In the genomic region with DNA sequence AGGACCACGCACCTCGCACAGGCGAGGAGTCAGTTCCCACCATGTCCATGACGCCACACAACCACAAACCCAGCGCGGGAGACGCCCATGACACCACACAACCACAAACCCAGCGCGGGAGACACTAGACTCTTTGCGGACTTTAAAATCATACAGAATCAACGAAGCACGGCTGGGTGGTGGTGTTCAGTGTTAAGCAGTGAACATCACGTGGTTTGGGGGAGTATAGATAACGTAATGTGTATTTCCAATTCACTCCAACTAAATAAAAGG, we compare ENCODE assay signal across 1 cellular context.
TF ChIP-seq lines count a peak whose summit lies in the region.

No MANE protein-coding gene starts in this region.

TF ChIP-seq in K562, 482 proteins besides CTCF, POLR2A, EP300 and RAD21 (continues in another document):
- TF ChIP-seq ZNF140 (CRISPR knock-in tag; IDR thresholded peaks at IDR 0.05) (no peak), HNRNPL (IDR thresholded peaks at IDR 0.05; ENCODE audit: low read depth, low read length) (no peak), KLF1 (tag; IDR thresholded peaks at IDR 0.05) (peak; percentile 18; the same call in 1 of the 2 replicates), ZNF766 (CRISPR knock-in tag; conservative IDR thresholded peaks at IDR 0.05) (peak; percentile 4; the same call in 1 of the 2 replicates), ZFP36 (IDR thresholded peaks at IDR 0.05; ENCODE audit: low read depth, low read length, partially characterized antibody) (no peak), CREM (IDR thresholded peaks at IDR 0.05; ENCODE audit: low read depth) (peak; percentile 62; the same call in 1 of the 2 replicates), MTA1 (IDR thresholded peaks at IDR 0.05; ENCODE audit: borderline replicate concordance) (no peak), L3MBTL2 (IDR thresholded peaks at IDR 0.05) (0 out of 2 replicates have a peak, but pooled peaks have one; percentile 90), RAD51 (IDR thresholded peaks at IDR 0.05; ENCODE audit: borderline replicate concordance, low read depth) (peak; percentile 90), MCM7 (IDR thresholded peaks at IDR 0.05) (peak in 1 of 2 experiments; percentile 27; a peak in 1 of 4 replicates), RB1 (IDR thresholded peaks at IDR 0.05; ENCODE audit: low read depth) (peak; percentile 10; the same call in 1 of the 2 replicates), NR1H2 (CRISPR knock-in tag; IDR thresholded peaks at IDR 0.05) (no peak), TRIM24 (IDR thresholded peaks at IDR 0.05) (no peak), E2F3 (CRISPR knock-in tag; IDR thresholded peaks at IDR 0.05) (no peak), KAT7 (CRISPR knock-in tag; IDR thresholded peaks at IDR 0.05; ENCODE audit: borderline replicate concordance) (peak; percentile 90; the same call in 1 of the 2 replicates), HIVEP1 (CRISPR knock-in tag; IDR thresholded peaks at IDR 0.05) (no peak), HEY1 (CRISPR knock-in tag; IDR thresholded peaks at IDR 0.05; ENCODE audit: borderline replicate concordance) (0 out of 2 replicates have a peak, but pooled peaks have one; percentile 13), TOE1 (IDR thresholded peaks at IDR 0.05; ENCODE audit: borderline replicate concordance) (peak; percentile 92), TOE1 (CRISPR knock-in tag; IDR thresholded peaks at IDR 0.05; ENCODE audit: borderline replicate concordance, low read depth) (no peak), CREB1 (IDR thresholded peaks at IDR 0.05) (peak; percentile 7; the same call in 1 of the 2 replicates), CREB1 (CRISPR knock-in tag; IDR thresholded peaks at IDR 0.05) (peak; percentile 63; the same call in 1 of the 2 replicates), ZBTB1 (CRISPR knock-in tag; IDR thresholded peaks at IDR 0.05; ENCODE audit: borderline replicate concordance, low read depth) (peak; percentile 98)
- TF ChIP-seq, protein P1, sequence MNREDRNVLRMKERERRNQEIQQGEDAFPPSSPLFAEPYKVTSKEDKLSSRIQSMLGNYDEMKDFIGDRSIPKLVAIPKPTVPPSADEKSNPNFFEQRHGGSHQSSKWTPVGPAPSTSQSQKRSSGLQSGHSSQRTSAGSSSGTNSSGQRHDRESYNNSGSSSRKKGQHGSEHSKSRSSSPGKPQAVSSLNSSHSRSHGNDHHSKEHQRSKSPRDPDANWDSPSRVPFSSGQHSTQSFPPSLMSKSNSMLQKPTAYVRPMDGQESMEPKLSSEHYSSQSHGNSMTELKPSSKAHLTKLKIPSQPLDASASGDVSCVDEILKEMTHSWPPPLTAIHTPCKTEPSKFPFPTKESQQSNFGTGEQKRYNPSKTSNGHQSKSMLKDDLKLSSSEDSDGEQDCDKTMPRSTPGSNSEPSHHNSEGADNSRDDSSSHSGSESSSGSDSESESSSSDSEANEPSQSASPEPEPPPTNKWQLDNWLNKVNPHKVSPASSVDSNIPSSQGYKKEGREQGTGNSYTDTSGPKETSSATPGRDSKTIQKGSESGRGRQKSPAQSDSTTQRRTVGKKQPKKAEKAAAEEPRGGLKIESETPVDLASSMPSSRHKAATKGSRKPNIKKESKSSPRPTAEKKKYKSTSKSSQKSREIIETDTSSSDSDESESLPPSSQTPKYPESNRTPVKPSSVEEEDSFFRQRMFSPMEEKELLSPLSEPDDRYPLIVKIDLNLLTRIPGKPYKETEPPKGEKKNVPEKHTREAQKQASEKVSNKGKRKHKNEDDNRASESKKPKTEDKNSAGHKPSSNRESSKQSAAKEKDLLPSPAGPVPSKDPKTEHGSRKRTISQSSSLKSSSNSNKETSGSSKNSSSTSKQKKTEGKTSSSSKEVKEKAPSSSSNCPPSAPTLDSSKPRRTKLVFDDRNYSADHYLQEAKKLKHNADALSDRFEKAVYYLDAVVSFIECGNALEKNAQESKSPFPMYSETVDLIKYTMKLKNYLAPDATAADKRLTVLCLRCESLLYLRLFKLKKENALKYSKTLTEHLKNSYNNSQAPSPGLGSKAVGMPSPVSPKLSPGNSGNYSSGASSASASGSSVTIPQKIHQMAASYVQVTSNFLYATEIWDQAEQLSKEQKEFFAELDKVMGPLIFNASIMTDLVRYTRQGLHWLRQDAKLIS (CRISPR knock-in tag; IDR thresholded peaks at IDR 0.05): peak; percentile 94
- TF ChIP-seq, protein P2, sequence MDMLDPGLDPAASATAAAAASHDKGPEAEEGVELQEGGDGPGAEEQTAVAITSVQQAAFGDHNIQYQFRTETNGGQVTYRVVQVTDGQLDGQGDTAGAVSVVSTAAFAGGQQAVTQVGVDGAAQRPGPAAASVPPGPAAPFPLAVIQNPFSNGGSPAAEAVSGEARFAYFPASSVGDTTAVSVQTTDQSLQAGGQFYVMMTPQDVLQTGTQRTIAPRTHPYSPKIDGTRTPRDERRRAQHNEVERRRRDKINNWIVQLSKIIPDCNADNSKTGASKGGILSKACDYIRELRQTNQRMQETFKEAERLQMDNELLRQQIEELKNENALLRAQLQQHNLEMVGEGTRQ (CRISPR knock-in tag; IDR thresholded peaks at IDR 0.05): peak; percentile 74
- TF ChIP-seq, protein P3, sequence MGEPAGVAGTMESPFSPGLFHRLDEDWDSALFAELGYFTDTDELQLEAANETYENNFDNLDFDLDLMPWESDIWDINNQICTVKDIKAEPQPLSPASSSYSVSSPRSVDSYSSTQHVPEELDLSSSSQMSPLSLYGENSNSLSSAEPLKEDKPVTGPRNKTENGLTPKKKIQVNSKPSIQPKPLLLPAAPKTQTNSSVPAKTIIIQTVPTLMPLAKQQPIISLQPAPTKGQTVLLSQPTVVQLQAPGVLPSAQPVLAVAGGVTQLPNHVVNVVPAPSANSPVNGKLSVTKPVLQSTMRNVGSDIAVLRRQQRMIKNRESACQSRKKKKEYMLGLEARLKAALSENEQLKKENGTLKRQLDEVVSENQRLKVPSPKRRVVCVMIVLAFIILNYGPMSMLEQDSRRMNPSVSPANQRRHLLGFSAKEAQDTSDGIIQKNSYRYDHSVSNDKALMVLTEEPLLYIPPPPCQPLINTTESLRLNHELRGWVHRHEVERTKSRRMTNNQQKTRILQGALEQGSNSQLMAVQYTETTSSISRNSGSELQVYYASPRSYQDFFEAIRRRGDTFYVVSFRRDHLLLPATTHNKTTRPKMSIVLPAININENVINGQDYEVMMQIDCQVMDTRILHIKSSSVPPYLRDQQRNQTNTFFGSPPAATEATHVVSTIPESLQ (CRISPR knock-in tag; IDR thresholded peaks at IDR 0.05): peak; percentile 58; the same call in 1 of the 2 replicates
- TF ChIP-seq, protein P4, sequence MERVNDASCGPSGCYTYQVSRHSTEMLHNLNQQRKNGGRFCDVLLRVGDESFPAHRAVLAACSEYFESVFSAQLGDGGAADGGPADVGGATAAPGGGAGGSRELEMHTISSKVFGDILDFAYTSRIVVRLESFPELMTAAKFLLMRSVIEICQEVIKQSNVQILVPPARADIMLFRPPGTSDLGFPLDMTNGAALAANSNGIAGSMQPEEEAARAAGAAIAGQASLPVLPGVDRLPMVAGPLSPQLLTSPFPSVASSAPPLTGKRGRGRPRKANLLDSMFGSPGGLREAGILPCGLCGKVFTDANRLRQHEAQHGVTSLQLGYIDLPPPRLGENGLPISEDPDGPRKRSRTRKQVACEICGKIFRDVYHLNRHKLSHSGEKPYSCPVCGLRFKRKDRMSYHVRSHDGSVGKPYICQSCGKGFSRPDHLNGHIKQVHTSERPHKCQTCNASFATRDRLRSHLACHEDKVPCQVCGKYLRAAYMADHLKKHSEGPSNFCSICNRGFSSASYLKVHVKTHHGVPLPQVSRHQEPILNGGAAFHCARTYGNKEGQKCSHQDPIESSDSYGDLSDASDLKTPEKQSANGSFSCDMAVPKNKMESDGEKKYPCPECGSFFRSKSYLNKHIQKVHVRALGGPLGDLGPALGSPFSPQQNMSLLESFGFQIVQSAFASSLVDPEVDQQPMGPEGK (CRISPR knock-in tag; IDR thresholded peaks at IDR 0.05; ENCODE audit: borderline replicate concordance): 0 out of 2 replicates have a peak, but pooled peaks have one; percentile 3
- TF ChIP-seq, protein P5, sequence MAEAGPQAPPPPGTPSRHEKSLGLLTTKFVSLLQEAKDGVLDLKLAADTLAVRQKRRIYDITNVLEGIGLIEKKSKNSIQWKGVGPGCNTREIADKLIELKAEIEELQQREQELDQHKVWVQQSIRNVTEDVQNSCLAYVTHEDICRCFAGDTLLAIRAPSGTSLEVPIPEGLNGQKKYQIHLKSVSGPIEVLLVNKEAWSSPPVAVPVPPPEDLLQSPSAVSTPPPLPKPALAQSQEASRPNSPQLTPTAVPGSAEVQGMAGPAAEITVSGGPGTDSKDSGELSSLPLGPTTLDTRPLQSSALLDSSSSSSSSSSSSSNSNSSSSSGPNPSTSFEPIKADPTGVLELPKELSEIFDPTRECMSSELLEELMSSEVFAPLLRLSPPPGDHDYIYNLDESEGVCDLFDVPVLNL (CRISPR knock-in tag; IDR thresholded peaks at IDR 0.05; ENCODE audit: low read depth): 0 out of 2 replicates have a peak, but pooled peaks have one; percentile 44
- TF ChIP-seq, protein P6, sequence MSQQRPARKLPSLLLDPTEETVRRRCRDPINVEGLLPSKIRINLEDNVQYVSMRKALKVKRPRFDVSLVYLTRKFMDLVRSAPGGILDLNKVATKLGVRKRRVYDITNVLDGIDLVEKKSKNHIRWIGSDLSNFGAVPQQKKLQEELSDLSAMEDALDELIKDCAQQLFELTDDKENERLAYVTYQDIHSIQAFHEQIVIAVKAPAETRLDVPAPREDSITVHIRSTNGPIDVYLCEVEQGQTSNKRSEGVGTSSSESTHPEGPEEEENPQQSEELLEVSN (IDR thresholded peaks at IDR 0.05; ENCODE audit: borderline replicate concordance in 1 of 2, extremely low read depth in 1 of 2, insufficient read depth in 1 of 2, insufficient read length in 1 of 2, low read depth in 1 of 2, low read length in 1 of 2, poor library complexity in 1 of 2, severe bottlenecking in 1 of 2): peak; percentile 55 to 95
- TF ChIP-seq, protein P7, sequence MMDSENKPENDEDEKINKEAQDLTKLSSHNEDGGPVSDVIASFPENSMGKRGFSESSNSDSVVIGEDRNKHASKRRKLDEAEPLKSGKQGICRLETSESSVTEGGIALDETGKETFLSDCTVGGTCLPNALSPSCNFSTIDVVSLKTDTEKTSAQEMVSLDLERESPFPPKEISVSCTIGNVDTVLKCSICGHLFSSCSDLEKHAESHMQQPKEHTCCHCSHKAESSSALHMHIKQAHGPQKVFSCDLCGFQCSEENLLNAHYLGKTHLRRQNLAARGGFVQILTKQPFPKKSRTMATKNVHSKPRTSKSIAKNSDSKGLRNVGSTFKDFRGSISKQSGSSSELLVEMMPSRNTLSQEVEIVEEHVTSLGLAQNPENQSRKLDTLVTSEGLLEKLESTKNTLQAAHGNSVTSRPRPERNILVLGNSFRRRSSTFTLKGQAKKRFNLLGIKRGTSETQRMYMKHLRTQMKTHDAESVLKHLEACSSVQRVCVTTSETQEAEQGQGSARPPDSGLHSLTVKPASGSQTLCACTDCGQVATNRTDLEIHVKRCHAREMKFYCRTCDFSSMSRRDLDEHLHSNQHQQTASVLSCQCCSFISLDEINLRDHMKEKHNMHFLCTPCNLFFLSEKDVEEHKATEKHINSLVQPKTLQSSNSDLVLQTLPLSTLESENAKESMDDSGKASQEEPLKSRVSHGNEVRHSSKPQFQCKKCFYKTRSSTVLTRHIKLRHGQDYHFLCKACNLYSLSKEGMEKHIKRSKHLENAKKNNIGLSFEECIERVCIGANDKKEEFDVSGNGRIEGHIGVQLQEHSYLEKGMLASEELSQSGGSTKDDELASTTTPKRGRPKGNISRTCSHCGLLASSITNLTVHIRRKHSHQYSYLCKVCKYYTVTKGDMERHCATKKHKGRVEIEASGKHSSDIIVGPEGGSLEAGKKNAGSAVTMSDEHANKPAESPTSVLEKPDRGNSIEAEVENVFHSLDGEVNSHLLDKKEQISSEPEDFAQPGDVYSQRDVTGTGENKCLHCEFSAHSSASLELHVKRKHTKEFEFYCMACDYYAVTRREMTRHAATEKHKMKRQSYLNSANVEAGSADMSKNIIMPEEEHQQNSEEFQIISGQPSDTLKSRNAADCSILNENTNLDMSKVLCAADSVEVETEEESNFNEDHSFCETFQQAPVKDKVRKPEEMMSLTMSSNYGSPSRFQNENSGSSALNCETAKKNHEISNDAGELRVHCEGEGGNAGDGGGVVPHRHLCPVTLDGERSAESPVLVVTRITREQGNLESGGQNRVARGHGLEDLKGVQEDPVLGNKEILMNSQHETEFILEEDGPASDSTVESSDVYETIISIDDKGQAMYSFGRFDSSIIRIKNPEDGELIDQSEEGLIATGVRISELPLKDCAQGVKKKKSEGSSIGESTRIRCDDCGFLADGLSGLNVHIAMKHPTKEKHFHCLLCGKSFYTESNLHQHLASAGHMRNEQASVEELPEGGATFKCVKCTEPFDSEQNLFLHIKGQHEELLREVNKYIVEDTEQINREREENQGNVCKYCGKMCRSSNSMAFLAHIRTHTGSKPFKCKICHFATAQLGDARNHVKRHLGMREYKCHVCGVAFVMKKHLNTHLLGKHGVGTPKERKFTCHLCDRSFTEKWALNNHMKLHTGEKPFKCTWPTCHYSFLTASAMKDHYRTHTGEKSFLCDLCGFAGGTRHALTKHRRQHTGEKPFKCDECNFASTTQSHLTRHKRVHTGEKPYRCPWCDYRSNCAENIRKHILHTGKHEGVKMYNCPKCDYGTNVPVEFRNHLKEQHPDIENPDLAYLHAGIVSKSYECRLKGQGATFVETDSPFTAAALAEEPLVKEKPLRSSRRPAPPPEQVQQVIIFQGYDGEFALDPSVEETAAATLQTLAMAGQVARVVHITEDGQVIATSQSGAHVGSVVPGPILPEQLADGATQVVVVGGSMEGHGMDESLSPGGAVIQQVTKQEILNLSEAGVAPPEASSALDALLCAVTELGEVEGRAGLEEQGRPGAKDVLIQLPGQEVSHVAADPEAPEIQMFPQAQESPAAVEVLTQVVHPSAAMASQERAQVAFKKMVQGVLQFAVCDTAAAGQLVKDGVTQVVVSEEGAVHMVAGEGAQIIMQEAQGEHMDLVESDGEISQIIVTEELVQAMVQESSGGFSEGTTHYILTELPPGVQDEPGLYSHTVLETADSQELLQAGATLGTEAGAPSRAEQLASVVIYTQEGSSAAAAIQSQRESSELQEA (IDR thresholded peaks at IDR 0.05; ENCODE audit: low read depth): no peak
- TF ChIP-seq, protein P8, sequence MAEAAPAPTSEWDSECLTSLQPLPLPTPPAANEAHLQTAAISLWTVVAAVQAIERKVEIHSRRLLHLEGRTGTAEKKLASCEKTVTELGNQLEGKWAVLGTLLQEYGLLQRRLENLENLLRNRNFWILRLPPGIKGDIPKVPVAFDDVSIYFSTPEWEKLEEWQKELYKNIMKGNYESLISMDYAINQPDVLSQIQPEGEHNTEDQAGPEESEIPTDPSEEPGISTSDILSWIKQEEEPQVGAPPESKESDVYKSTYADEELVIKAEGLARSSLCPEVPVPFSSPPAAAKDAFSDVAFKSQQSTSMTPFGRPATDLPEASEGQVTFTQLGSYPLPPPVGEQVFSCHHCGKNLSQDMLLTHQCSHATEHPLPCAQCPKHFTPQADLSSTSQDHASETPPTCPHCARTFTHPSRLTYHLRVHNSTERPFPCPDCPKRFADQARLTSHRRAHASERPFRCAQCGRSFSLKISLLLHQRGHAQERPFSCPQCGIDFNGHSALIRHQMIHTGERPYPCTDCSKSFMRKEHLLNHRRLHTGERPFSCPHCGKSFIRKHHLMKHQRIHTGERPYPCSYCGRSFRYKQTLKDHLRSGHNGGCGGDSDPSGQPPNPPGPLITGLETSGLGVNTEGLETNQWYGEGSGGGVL (CRISPR knock-in tag; IDR thresholded peaks at IDR 0.05): no peak
- TF ChIP-seq, protein P9, sequence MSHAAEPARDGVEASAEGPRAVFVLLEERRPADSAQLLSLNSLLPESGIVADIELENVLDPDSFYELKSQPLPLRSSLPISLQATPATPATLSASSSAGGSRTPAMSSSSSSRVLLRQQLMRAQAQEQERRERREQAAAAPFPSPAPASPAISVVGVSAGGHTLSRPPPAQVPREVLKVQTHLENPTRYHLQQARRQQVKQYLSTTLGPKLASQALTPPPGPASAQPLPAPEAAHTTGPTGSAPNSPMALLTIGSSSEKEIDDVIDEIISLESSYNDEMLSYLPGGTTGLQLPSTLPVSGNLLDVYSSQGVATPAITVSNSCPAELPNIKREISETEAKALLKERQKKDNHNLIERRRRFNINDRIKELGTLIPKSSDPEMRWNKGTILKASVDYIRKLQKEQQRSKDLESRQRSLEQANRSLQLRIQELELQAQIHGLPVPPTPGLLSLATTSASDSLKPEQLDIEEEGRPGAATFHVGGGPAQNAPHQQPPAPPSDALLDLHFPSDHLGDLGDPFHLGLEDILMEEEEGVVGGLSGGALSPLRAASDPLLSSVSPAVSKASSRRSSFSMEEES (CRISPR knock-in tag; IDR thresholded peaks at IDR 0.05): peak; percentile 97
